7 cellular contexts compared by ENCODE assay signal in the genomic region with DNA sequence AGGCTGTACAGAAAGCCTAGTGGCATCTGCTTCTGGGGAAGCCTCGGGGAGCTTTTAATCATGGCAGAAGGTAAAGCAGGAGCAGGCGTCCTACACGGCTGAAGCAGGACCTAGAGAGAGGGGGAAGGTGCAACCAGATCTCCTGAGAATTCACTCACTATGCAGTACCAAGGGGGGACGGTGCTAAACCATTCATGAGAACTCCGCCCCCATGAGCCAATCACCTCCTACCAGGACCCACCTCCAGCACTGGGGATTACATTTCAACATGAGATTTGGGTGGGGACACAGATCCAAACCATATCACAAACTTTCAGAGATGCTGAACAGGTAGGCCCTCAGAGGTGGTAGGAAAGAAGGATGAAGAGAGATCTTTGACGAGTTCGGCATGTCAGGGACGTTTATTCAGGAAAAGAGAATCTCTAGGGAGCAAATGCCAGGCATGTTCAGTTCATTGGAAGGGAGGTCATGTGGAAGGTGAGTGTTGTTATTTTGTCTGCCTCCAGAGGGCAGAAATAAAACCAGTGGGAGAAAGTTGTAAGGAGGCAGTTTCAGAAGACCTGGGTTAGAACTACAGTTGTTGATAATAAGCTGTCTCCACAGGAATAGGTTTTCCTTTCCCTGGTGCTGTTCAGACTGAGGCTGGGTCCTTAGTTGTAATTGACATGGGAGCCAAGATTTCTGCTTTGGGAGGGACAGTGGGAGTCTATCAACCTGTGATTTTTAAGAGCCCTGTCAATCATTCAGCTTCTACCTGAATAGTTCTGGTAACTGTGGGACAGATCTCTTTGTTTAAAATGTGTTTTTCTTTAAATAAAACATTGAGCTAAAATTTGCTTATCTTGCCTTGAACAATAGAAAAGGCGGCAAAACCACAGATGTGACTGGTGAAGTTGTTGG. TPM values are rescaled to one million over a fixed set of nuclear protein-coding genes. Genes with fewer than 3 reads are reported as not detected.
DNase-seq lines count a peak whose midpoint lies in the region; ATAC-seq, FAIRE-seq and TF ChIP-seq lines count a peak whose summit lies in the region.

No MANE protein-coding gene starts in this region.

- H3K9me1 ChIP-seq in keratinocyte (ENCODE audit: control insufficient read depth, extremely low read depth, insufficient read depth, low read length) = no peaks in the 10 kb centered on the region

- CTCF ChIA-PET in HEK293T (lab: Yijun Ruan, JAX) (interaction anchor here (0.5 to 1.0 kb wide), 3 partner anchors 10 to 307 kb away, joined by 3 to 9 read pairs (median 5); no protein-coding TSS in a partner anchor), WTC11 (lab: Charles Lee) (interaction anchor here (0.6 to 1.0 kb wide), 7 partner anchors 9 to 306 kb away, joined by 3 to 4 read pairs (median 3); no protein-coding TSS in a partner anchor)

- no peak overlapping the region for H3K4me2 ChIP-seq in keratinocyte (ENCODE audit: control insufficient read depth, extremely low read depth, insufficient read depth, low read depth, low read length)

- H3K9me3 Mint-ChIP-seq in WTC11 = peaks cover 9% of the 10 kb centered on the region
- H3K9me3 Mint-ChIP-seq in activated T-helper 2 cell treated with anti-CD3 and anti-CD28 coated beads, Interferon-gamma antibody, Interleukin-2, Interleukin-4, amounts not matched to agents 10 μg/mL and 5 μg/mL and 100 μg/mL, durations not matched to agents 14 hours and 24 hours and 36 hours = no peaks in the 10 kb centered on the region

- H3K9ac ChIP-seq in keratinocyte (ENCODE audit: control insufficient read depth, extremely low read depth, insufficient read depth, low read length) = no peak overlapping the region

- peak overlapping the region; percentile 12; the same call in 1 of the 2 replicates for H3K27ac Mint-ChIP-seq in WTC11
- no peak overlapping the region for H3K27ac Mint-ChIP-seq in activated T-helper 2 cell treated with anti-CD3 and anti-CD28 coated beads, Interferon-gamma antibody, Interleukin-2, Interleukin-4, amounts not matched to agents 10 μg/mL and 5 μg/mL and 100 μg/mL, durations not matched to agents 14 hours and 24 hours and 36 hours

- intact Hi-C loops in activated T-helper 2 cell treated with anti-CD3 and anti-CD28 coated beads, Interferon-gamma antibody, Interleukin-2, Interleukin-4, amounts not matched to agents 10 μg/mL and 5 μg/mL and 100 μg/mL, durations not matched to agents 14 hours and 24 hours and 36 hours (cut with micrococcal nuclease) = loop anchor here (1.0 to 10.0 kb wide), 6 partner anchors 63 to 306 kb away; a partner anchor contains a TSS

- H3K4me3 Mint-ChIP-seq in WTC11 = peak overlapping the region; percentile 14
- no peak overlapping the region for H3K4me3 Mint-ChIP-seq in activated T-helper 2 cell treated with anti-CD3 and anti-CD28 coated beads, Interferon-gamma antibody, Interleukin-2, Interleukin-4, amounts not matched to agents 10 μg/mL and 5 μg/mL and 100 μg/mL, durations not matched to agents 14 hours and 24 hours and 36 hours (ENCODE audit: low read depth)

- no peaks in the 10 kb centered on the region for H3K9me3 ChIP-seq in keratinocyte (ENCODE audit: control insufficient read depth, low read depth, low read length)

- H4K20me1 ChIP-seq in keratinocyte (ENCODE audit: control insufficient read depth, extremely low read depth, insufficient read depth, low read length) = no peaks in the 10 kb centered on the region

- H3K36me3 Mint-ChIP-seq in WTC11 = peaks cover 6% of the 10 kb centered on the region
- peaks cover 2% of the 10 kb centered on the region for H3K36me3 Mint-ChIP-seq in activated T-helper 2 cell treated with anti-CD3 and anti-CD28 coated beads, Interferon-gamma antibody, Interleukin-2, Interleukin-4, amounts not matched to agents 10 μg/mL and 5 μg/mL and 100 μg/mL, durations not matched to agents 14 hours and 24 hours and 36 hours (ENCODE audit: low read depth)

- dilution Hi-C loops in keratinocyte (cut with MboI; ENCODE audit: extremely low pct_ligation_motif_present, low sequenced_read_pairs) = no loop called here

- peak overlapping the region; percentile 26 for H2AFZ ChIP-seq in keratinocyte (ENCODE audit: control insufficient read depth, low read length)

- DNase-seq in DMS 273 treated with DMSO at 0.1 percent for 48 hours (lab: John Stamatoyannopoulos, UW) = peak; percentile 6
- DNase-seq in HEK293T (ENCODE audit: extremely low spot score) = peak; percentile 51
- DNase-seq in WTC11 (ENCODE audit: low spot score) = peak; percentile 37
- DNase-seq in keratinocyte (ENCODE audit: low read depth, low spot score) = no peak
- no peak for DNase-seq in activated T-helper 2 cell treated with anti-CD3 and anti-CD28 coated beads, Interferon-gamma antibody, Interleukin-2, Interleukin-4, amounts not matched to agents 10 μg/mL and 5 μg/mL and 100 μg/mL, durations not matched to agents 14 hours and 24 hours and 36 hours (ENCODE audit: low spot score)

- ATAC-seq in WTC11 = peak; percentile 49
- ATAC-seq in HG02840 (IDR thresholded peaks at IDR 0.05; ENCODE audit: low FRiP score, unreplicated experiment) = no peak
- no peak for ATAC-seq in GM19351 (IDR thresholded peaks at IDR 0.05; ENCODE audit: unreplicated experiment)

- H3K4me1 Mint-ChIP-seq in WTC11 = peaks cover 25% of the 10 kb centered on the region
- peaks cover 15% of the 10 kb centered on the region for H3K4me1 Mint-ChIP-seq in activated T-helper 2 cell treated with anti-CD3 and anti-CD28 coated beads, Interferon-gamma antibody, Interleukin-2, Interleukin-4, amounts not matched to agents 10 μg/mL and 5 μg/mL and 100 μg/mL, durations not matched to agents 14 hours and 24 hours and 36 hours (ENCODE audit: low read depth)

- H3K79me2 ChIP-seq in keratinocyte (ENCODE audit: control insufficient read depth, insufficient read depth, low read length) = peaks cover 3% of the 10 kb centered on the region

- H3K27ac ChIP-seq in keratinocyte (ENCODE audit: control insufficient read depth, insufficient read depth, low read length) = no peak overlapping the region

- no peaks in the 10 kb centered on the region for H3K36me3 ChIP-seq in keratinocyte (ENCODE audit: control insufficient read depth in 2 of 2, extremely low read depth in 1 of 2, insufficient read depth in 2 of 2, low read length in 2 of 2)

- TF ChIP-seq CTCF in WTC11 (IDR thresholded peaks at IDR 0.05) = no peak
- TF ChIP-seq CTCF in keratinocyte (optimal IDR thresholded peaks at IDR 0.05 in 1 of 3, IDR thresholded peaks at IDR 0.05 in 1 of 3, conservative IDR thresholded peaks at IDR 0.05 in 1 of 3; ENCODE audit: extremely low read depth in 1 of 3, insufficient read depth in 2 of 3, low read length in 3 of 3) = peak; percentile 47 to 63 (median 48)

- H3K27me3 Mint-ChIP-seq in WTC11 (ENCODE audit: low read depth) = no peaks in the 10 kb centered on the region
- peaks cover 5% of the 10 kb centered on the region for H3K27me3 Mint-ChIP-seq in activated T-helper 2 cell treated with anti-CD3 and anti-CD28 coated beads, Interferon-gamma antibody, Interleukin-2, Interleukin-4, amounts not matched to agents 10 μg/mL and 5 μg/mL and 100 μg/mL, durations not matched to agents 14 hours and 24 hours and 36 hours (ENCODE audit: low read depth)

- no peaks in the 10 kb centered on the region for H3K27me3 ChIP-seq in keratinocyte (ENCODE audit: control insufficient read depth, extremely low read depth, insufficient read depth, low read length)

- peaks cover 7% of the 10 kb centered on the region for H3K4me1 ChIP-seq in keratinocyte (ENCODE audit: control insufficient read depth, extremely low read depth, insufficient read depth, low read length)

- no peak overlapping the region for H3K4me3 ChIP-seq in keratinocyte (ENCODE audit: control insufficient read depth in 2 of 3, extremely low read depth in 1 of 3, insufficient read depth in 2 of 3, low read depth in 1 of 3, low read length in 3 of 3)

- POLR2A ChIA-PET in HEK293T (lab: Yijun Ruan, JAX) (no interaction called here), WTC11 (lab: Charles Lee) (no interaction called here)

- peak; percentile 56 for FAIRE-seq in keratinocyte (lab: Jason Lieb, UNC)

TF ChIP-seq in HEK293T, 16 proteins besides CTCF, POLR2A, EP300 and RAD21:
- TF ChIP-seq, protein P1, sequence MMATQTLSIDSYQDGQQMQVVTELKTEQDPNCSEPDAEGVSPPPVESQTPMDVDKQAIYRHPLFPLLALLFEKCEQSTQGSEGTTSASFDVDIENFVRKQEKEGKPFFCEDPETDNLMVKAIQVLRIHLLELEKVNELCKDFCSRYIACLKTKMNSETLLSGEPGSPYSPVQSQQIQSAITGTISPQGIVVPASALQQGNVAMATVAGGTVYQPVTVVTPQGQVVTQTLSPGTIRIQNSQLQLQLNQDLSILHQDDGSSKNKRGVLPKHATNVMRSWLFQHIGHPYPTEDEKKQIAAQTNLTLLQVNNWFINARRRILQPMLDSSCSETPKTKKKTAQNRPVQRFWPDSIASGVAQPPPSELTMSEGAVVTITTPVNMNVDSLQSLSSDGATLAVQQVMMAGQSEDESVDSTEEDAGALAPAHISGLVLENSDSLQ (IDR thresholded peaks at IDR 0.05) = peak; percentile 87
- no peak for TF ChIP-seq FOXM1 (IDR thresholded peaks at IDR 0.05; ENCODE audit: borderline replicate concordance)

RNA-seq across cellular contexts. Expression of a gene that starts 4.3 kb away (rescaled TPM):
- 40.7 to 44.5 TPM (median 42.8 TPM) in 3 replicates for total RNA-seq in WTC11 (2021)
- polyA plus RNA-seq in keratinocyte = 20.0 to 31.4 TPM (median 27.7 TPM) in 3 replicates
- 9.4 TPM for polyA plus RNA-seq in keratinocyte (2011; ENCODE audit: low read depth)
- 16.5 and 32.7 TPM in 2 replicates for polyA plus RNA-seq in keratinocyte (2011; cell fraction: cytosol; rRNA removed)
- 60.2 and 68.2 TPM in 2 replicates for polyA plus RNA-seq in keratinocyte (2011; cell fraction: nucleus; rRNA removed)
- polyA plus RNA-seq in keratinocyte (2012; ENCODE audit: low replicate concordance) = 12.4 and 39.3 TPM in 2 replicates
- polyA minus RNA-seq in keratinocyte = 104 to 223 TPM (median 134 TPM) in 3 replicates
- polyA minus RNA-seq in keratinocyte (2011; cell fraction: cytosol; rRNA and poly(A)+ RNA removed) = 21.3 TPM
- 105 and 219 TPM in 2 replicates for polyA minus RNA-seq in keratinocyte (2011; cell fraction: nucleus; rRNA and poly(A)+ RNA removed)
- 24.7 and 26.9 TPM in 2 replicates for total RNA-seq in activated T-helper 2 cell treated with anti-CD3 and anti-CD28 coated beads, Interferon-gamma antibody, Interleukin-2, Interleukin-4, amounts not matched to agents 10 μg/mL and 5 μg/mL and 100 μg/mL, durations not matched to agents 14 hours and 24 hours and 36 hours

Comparison
In these comparisons a context has a peak if more than half of its experiments do, and no peak if none do; other contexts are left out.
1. DNase-seq: peak in DMS 273 treated with DMSO at 0.1 percent for 48 hours (single experiment), HEK293T (single experiment) and WTC11 (single experiment); none in keratinocyte (single experiment) and activated T-helper 2 cell treated with anti-CD3 and anti-CD28 coated beads, Interferon-gamma antibody, Interleukin-2, Interleukin-4, amounts not matched to agents 10 μg/mL and 5 μg/mL and 100 μg/mL, durations not matched to agents 14 hours and 24 hours and 36 hours (single experiment).